ENCODE assay signal across 35 cellular contexts in the genomic region with DNA sequence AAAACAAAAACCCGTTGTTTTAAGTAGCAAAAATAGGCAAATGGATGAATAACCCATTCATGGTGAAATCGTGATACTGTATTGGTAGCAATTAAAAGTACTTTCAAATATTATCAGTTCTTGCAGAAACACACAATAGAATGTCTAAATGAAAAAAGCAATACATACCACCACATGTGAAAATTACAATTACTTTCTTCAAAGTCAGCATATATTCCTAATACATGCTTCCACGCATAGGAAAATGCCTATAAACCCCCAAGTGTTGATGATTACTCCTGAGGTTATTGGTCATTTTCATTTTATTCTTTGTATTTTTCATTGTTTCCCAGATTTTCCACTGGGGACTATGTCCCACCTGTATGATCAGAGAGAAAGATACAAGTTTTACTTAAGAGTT.
"Had no signal": no experiment of that assay in that cellular context is flagged by ENCODE, and none has a peak within 500 bp of the region (broad histone marks: within the 10 kb centered on the region; RNA-seq: fewer than 3 reads in every experiment).

No MANE protein-coding gene starts in this region.

- H3K4me3 ChIP-seq: adrenal gland, PC-9 had no signal

- H3K9me3 Mint-ChIP-seq: activated naive CD8-positive, alpha-beta T cell treated with anti-CD3 and anti-CD28 coated beads, Interleukin-2, amount 10 ng/mL, durations not matched to agents 7 days and 5 days; activated T-cell treated with anti-CD3 and anti-CD28 coated beads, Interleukin-2, amount 50 U/mL, for 72 hours; activated T-helper 17 cell treated with anti-CD3 and anti-CD28 coated beads, Interleukin-2, amount 50 U/mL, for 72 hours; central memory CD8-positive, alpha-beta T cell; T-cell had no signal

- H3K27me3 Mint-ChIP-seq: activated naive CD8-positive, alpha-beta T cell treated with anti-CD3 and anti-CD28 coated beads, Interleukin-2, amount 10 ng/mL, durations not matched to agents 7 days and 5 days; activated T-helper 17 cell treated with anti-CD3 and anti-CD28 coated beads, Interleukin-2, amount 50 U/mL, for 72 hours; central memory CD8-positive, alpha-beta T cell; T-cell had no signal

- H3K27ac Mint-ChIP-seq: activated CD8-positive, alpha-beta T cell treated with anti-CD3 and anti-CD28 coated beads, Interleukin-2, amount 10 ng/mL, durations not matched to agents 7 days and 5 days; activated naive CD8-positive, alpha-beta T cell treated with anti-CD3 and anti-CD28 coated beads, Interleukin-2, amount 10 ng/mL, durations not matched to agents 7 days and 5 days; activated T-cell treated with anti-CD3 and anti-CD28 coated beads, Interleukin-2, amount 50 U/mL, for 72 hours; activated T-helper 17 cell treated with anti-CD3 and anti-CD28 coated beads, Interleukin-2, amount 50 U/mL, for 72 hours; T-cell had no signal

- H3K9me3 ChIP-seq: adrenal gland had no signal

- DNase-seq: activated CD4-positive, alpha-beta T cell treated with anti-CD3 and anti-CD28 coated beads for 1 hour; activated CD4-positive, alpha-beta T cell treated with anti-CD3 and anti-CD28 coated beads for 48 hours; activated CD4-positive, CD25-positive, alpha-beta regulatory T cell; activated CD8-positive, alpha-beta T cell treated with anti-CD3 and anti-CD28 coated beads, Interleukin-2, amount 10 ng/mL, durations not matched to agents 7 days and 5 days; activated naive CD4-positive, alpha-beta T cell; activated naive CD4-positive, alpha-beta T cell treated with anti-CD3 and anti-CD28 coated beads, Interleukin-2, amount 50 U/mL, for 16 hours; activated naive CD8-positive, alpha-beta T cell treated with anti-CD3 and anti-CD28 coated beads, Interleukin-2, amount 10 ng/mL, durations not matched to agents 7 days and 5 days; activated T-cell treated with anti-CD3 and anti-CD28 coated beads for 4 hours; activated T-cell treated with anti-CD3 and anti-CD28 coated beads, Interleukin-2, amount 50 U/mL, for 72 hours; adrenal gland; aorta; brain microvascular endothelial cell; MM.1S; MV-4-11; NCI-H1092; NCI-H1436 treated with DMSO at 0.1 percent for 48 hours; NCI-H1694 treated with DMSO at 0.1 percent for 48 hours; NCI-H2029 treated with DMSO at 0.1 percent for 48 hours; NCI-H2107; NCI-H2171; NCI-H510A; NCI-H526; NCI-H748 treated with DMSO at 0.1 percent for 48 hours; PC-9; SIG-M5; T-cell; T-helper 2 cell; T1000; WERI-Rb-1 had no signal

- H3K27me3 ChIP-seq: adrenal gland, brain microvascular endothelial cell had no signal

- ATAC-seq: activated CD8-positive, alpha-beta T cell treated with anti-CD3 and anti-CD28 coated beads, Interleukin-2, amount 10 ng/mL, durations not matched to agents 7 days and 5 days; activated T-cell treated with anti-CD3 and anti-CD28 coated beads, Interleukin-2, amount 50 U/mL, for 72 hours; activated T-helper 17 cell treated with anti-CD3 and anti-CD28 coated beads, Interleukin-2, amount 50 U/mL, for 72 hours; Right ventricle myocardium inferior; SK-N-SH treated with all-trans-retinoic acid at 6 μM for 48 hours; T-cell had no signal

- H3K27ac ChIP-seq: adrenal gland, brain microvascular endothelial cell, KMS-11, PC-9, RWPE1, WERI-Rb-1 had no signal

- H3K4me3 Mint-ChIP-seq: activated CD8-positive, alpha-beta T cell treated with anti-CD3 and anti-CD28 coated beads, Interleukin-2, amount 10 ng/mL, durations not matched to agents 7 days and 5 days; activated naive CD8-positive, alpha-beta T cell treated with anti-CD3 and anti-CD28 coated beads, Interleukin-2, amount 10 ng/mL, durations not matched to agents 7 days and 5 days; activated T-cell treated with anti-CD3 and anti-CD28 coated beads, Interleukin-2, amount 50 U/mL, for 72 hours; activated T-helper 17 cell treated with anti-CD3 and anti-CD28 coated beads, Interleukin-2, amount 50 U/mL, for 72 hours; central memory CD8-positive, alpha-beta T cell; T-cell had no signal
